In genomic region chr9:95024097-95024671, GRCh38 we compare ENCODE assay signal across 10 cellular contexts.
DNase-seq lines count a peak whose midpoint lies in the region; ATAC-seq, FAIRE-seq and TF ChIP-seq lines count a peak whose summit lies in the region.
"Had no signal": no experiment of that assay in that cellular context is flagged by ENCODE, and none has a peak within 500 bp of the region (broad histone marks: within the 10 kb centered on the region; RNA-seq: fewer than 3 reads in every experiment).

No MANE protein-coding gene starts in this region.

- TF ChIP-seq EP300 in H1 (IDR thresholded peaks at IDR 0.05; ENCODE audit: borderline replicate concordance in 1 of 2, low read depth in 2 of 2, low read length in 2 of 2): no peak

- H2BK15ac ChIP-seq in H1 (ENCODE audit: low read length): no peak overlapping the region

- H4K91ac ChIP-seq in H1 (replicated peaks; ENCODE audit: insufficient read length, low read length): no peak overlapping the region

- no peak overlapping the region for H3K4me3 Mint-ChIP-seq in activated CD4-positive, alpha-beta memory T cell treated with anti-CD3 and anti-CD28 coated beads, Interleukin-2, amount 10 ng/mL, durations not matched to agents 7 days and 5 days

- H4K8ac ChIP-seq in H1 (ENCODE audit: extremely low read depth, insufficient read depth, low read length): no peak overlapping the region

- no peak overlapping the region for H2BK12ac ChIP-seq in H1 (ENCODE audit: low read depth, low read length)

- FAIRE-seq in H1 (lab: Jason Lieb, UNC): no peak

- H4K20me1 ChIP-seq in H1 (replicated peaks in 1 of 2; ENCODE audit: control insufficient read depth in 1 of 2, insufficient read depth in 2 of 2, low read length in 2 of 2): no peaks in the 10 kb centered on the region

- no peaks in the 10 kb centered on the region for H3K27me3 Mint-ChIP-seq in activated CD4-positive, alpha-beta memory T cell treated with anti-CD3 and anti-CD28 coated beads, Interleukin-2, amount 10 ng/mL, durations not matched to agents 7 days and 5 days

- in situ Hi-C loops in ACHN (cut with HindIII; ENCODE audit: low pct_ligation_motif_present, low pct_unique_long_range_greater_than_20kb, low sequenced_read_pairs): no loop called here

- no peaks in the 10 kb centered on the region for H3K79me2 ChIP-seq in H1 (ENCODE audit: control insufficient read depth in 1 of 2, insufficient read depth in 2 of 2, low read length in 2 of 2)

- H2BK5ac ChIP-seq in H1 (ENCODE audit: low read depth, low read length): no peak overlapping the region

- no peak overlapping the region for H3K27ac Mint-ChIP-seq in activated CD4-positive, alpha-beta memory T cell treated with anti-CD3 and anti-CD28 coated beads, Interleukin-2, amount 10 ng/mL, durations not matched to agents 7 days and 5 days

- DNase-seq in M059J (ENCODE audit: low read depth) (peak; percentile 51), H1 (ENCODE audit: low read depth in 1 of 2, low spot score in 2 of 2) (no peak), lung (ENCODE audit: low spot score) (no peak), ACHN (no peak)
- no peak for DNase-seq in activated CD4-positive, alpha-beta memory T cell treated with anti-CD3 and anti-CD28 coated beads, Interleukin-2, amount 10 ng/mL, durations not matched to agents 7 days and 5 days
- no peak for DNase-seq in stimulated activated CD4-positive, alpha-beta T cell treated with anti-CD3 and anti-CD28 coated beads, Interleukin-12 subunit alpha, Interleukin-12 subunit beta, amount 100 ng/mL, for 4 hours
- DNase-seq: KG1, SIG-M5 had no signal

- H2AK5ac ChIP-seq in H1 (ENCODE audit: low read depth, low read length): no peak overlapping the region

- H3K4me1 Mint-ChIP-seq in activated CD4-positive, alpha-beta memory T cell treated with anti-CD3 and anti-CD28 coated beads, Interleukin-2, amount 10 ng/mL, durations not matched to agents 7 days and 5 days: no peaks in the 10 kb centered on the region

- ATAC-seq in lung (ENCODE audit: insufficient read depth, low FRiP score) (no peak), HG03460 (IDR thresholded peaks at IDR 0.05; ENCODE audit: unreplicated experiment) (no peak)

- no peak overlapping the region for H2BK20ac ChIP-seq in H1 (ENCODE audit: low read length)

- H3K56ac ChIP-seq in H1 (replicated peaks; ENCODE audit: insufficient read length, low read depth, low read length): no peak overlapping the region

- H3K36me3 ChIP-seq in H1 (ENCODE audit: control insufficient read depth in 2 of 4, insufficient read depth in 4 of 4, low read length in 3 of 4) (peaks cover 0 to 3% (median 0%) of the 10 kb centered on the region in 4 experiments; a peak in 2 of 8 replicates), lung (ENCODE audit: control insufficient read depth in 2 of 2, insufficient read depth in 2 of 2, low read length in 2 of 2) (peaks cover 13 to 14% of the 10 kb centered on the region in 2 donors)

- H2AFZ ChIP-seq in H1 (ENCODE audit: low read length): no peak overlapping the region

- TF ChIP-seq POLR2A in H1 (IDR thresholded peaks at IDR 0.05; ENCODE audit: control extremely low read depth in 1 of 2, low read depth in 2 of 2, low read length in 2 of 2): no peak

- H3K27me3 ChIP-seq in H1 (replicated peaks in 1 of 4; ENCODE audit: control insufficient read depth in 3 of 4, extremely low read depth in 1 of 4, insufficient read depth in 3 of 4, low read length in 3 of 4): no peaks in the 10 kb centered on the region
- no peaks in the 10 kb centered on the region for H3K27me3 ChIP-seq in lung (ENCODE audit: control insufficient read depth, insufficient read depth)

- H3K4me1 ChIP-seq in H1 (replicated peaks in 1 of 4; ENCODE audit: control insufficient read depth in 3 of 4, insufficient read depth in 4 of 4, low read length in 3 of 4) (no peaks in the 10 kb centered on the region; a peak in 2 of 7 replicates), lung (ENCODE audit: control insufficient read depth in 2 of 2, insufficient read depth in 2 of 2, low read length in 2 of 2) (peaks cover 20 to 49% of the 10 kb centered on the region in 2 donors)

- H3K27ac ChIP-seq in H1 (ENCODE audit: low read depth, low read length) (no peak overlapping the region), lung (ENCODE audit: low read depth in 1 of 2, low read length in 1 of 2) (peak overlapping the region; percentile 77 to 93), temporal lobe (ENCODE audit: low read depth, low read length) (peak overlapping the region; percentile 84)

- no peak overlapping the region for H3K4me2 ChIP-seq in H1 (ENCODE audit: insufficient read depth in 1 of 2, low read depth in 2 of 2, low read length in 2 of 2)

- POLR2A ChIA-PET in H1 (lab: Charles Lee; ENCODE audit: partially characterized antibody): interaction anchor here (0.7 kb wide), 1 partner anchor 47 kb away, joined by 3 read pairs; no protein-coding TSS in a partner anchor
- POLR2A ChIA-PET in activated CD4-positive, alpha-beta memory T cell treated with anti-CD3 and anti-CD28 coated beads, Interleukin-2, amount 10 ng/mL, durations not matched to agents 7 days and 5 days (lab: Charles Lee): no interaction called here

- H3K9me3 ChIP-seq in H1 (ENCODE audit: insufficient read depth in 2 of 2, low read depth in 1 of 2, low read length in 1 of 2) (no peaks in the 10 kb centered on the region), lung (ENCODE audit: control insufficient read depth in 2 of 2, insufficient read depth in 1 of 2, low read length in 1 of 2) (no peaks in the 10 kb centered on the region)

- no peak overlapping the region for H3K9ac ChIP-seq in H1 (replicated peaks in 1 of 4; ENCODE audit: extremely low read depth in 1 of 4, low read depth in 3 of 4, low read length in 3 of 4)

- peak; percentile 7 to 35; a peak in 2 of 4 replicates for TF ChIP-seq RAD21 in H1 (IDR thresholded peaks at IDR 0.05 in 1 of 2, conservative IDR thresholded peaks at IDR 0.05 in 1 of 2; ENCODE audit: low read depth in 2 of 2, low read length in 2 of 2)

- H3K23ac ChIP-seq in H1 (ENCODE audit: insufficient read length): no peak overlapping the region

- 87% methylated on average over 12 of the region's 12 CpGs; no CpG with 5 or more reads in 1 of the 2 experiments for WGBS in H1 (ENCODE audit: extremely low coverage in 1 of 2, insufficient coverage in 1 of 2, insufficient read length in 1 of 2, insufficient replicate concordance in 2 of 2, low coverage in 1 of 2, low lambda C conversion rate in 2 of 2, missing lambda C conversion rate in 1 of 2), 2 experiments
- 54 to 75% methylated on average over 12 of the region's 12 CpGs for WGBS in lung, 2 donors

- H3K4me3 ChIP-seq in H1 (ENCODE audit: extremely low read depth in 1 of 4, insufficient read depth in 2 of 4, low read depth in 3 of 4, low read length in 4 of 4) (no peak overlapping the region), lung (no peak overlapping the region)

- H3K23me2 ChIP-seq in H1 (ENCODE audit: low read depth, low read length): no peaks in the 10 kb centered on the region

- H4K5ac ChIP-seq in H1 (ENCODE audit: insufficient read length, low read depth, low read length): no peak overlapping the region

- no peak overlapping the region for H2BK120ac ChIP-seq in H1 (replicated peaks; ENCODE audit: low read depth, low read length)

- no peak overlapping the region for H3K4ac ChIP-seq in H1 (replicated peaks; ENCODE audit: insufficient read length, low read depth, low read length)

- 0 out of 2 replicates have a peak overlapping the region, but pooled peaks have one; percentile 9 for H3K18ac ChIP-seq in H1 (ENCODE audit: extremely low read depth, low read length)

- H3K14ac ChIP-seq in H1 (ENCODE audit: insufficient read length): no peak overlapping the region

- H3K36me3 Mint-ChIP-seq in activated CD4-positive, alpha-beta memory T cell treated with anti-CD3 and anti-CD28 coated beads, Interleukin-2, amount 10 ng/mL, durations not matched to agents 7 days and 5 days (ENCODE audit: low read depth): peaks cover 6% of the 10 kb centered on the region

- TF ChIP-seq CTCF in H1 (IDR thresholded peaks at IDR 0.05; ENCODE audit: control extremely low read depth in 1 of 3, insufficient read depth in 1 of 3, low read depth in 1 of 3, low read length in 3 of 3) (peak in 2 of 3 experiments; percentile 23; a peak in 2 of 4 replicates), lung (IDR thresholded peaks at IDR 0.05; ENCODE audit: control extremely low read depth, extremely low read depth) (no peak)

- no peaks in the 10 kb centered on the region for H3K9me3 Mint-ChIP-seq in activated CD4-positive, alpha-beta memory T cell treated with anti-CD3 and anti-CD28 coated beads, Interleukin-2, amount 10 ng/mL, durations not matched to agents 7 days and 5 days

- no peaks in the 10 kb centered on the region for H3K79me1 ChIP-seq in H1 (ENCODE audit: low read depth, low read length)

- CTCF ChIA-PET in H1 (lab: Charles Lee; ENCODE audit: partially characterized antibody): interaction anchor here (0.7 to 1.4 kb wide), 10 partner anchors 9 to 305 kb away, joined by 3 to 6 read pairs (median 3); no protein-coding TSS in a partner anchor
- CTCF ChIA-PET in activated CD4-positive, alpha-beta memory T cell treated with anti-CD3 and anti-CD28 coated beads, Interleukin-2, amount 10 ng/mL, durations not matched to agents 7 days and 5 days (lab: Charles Lee): interaction anchor here (1.5 kb wide), 1 partner anchor 242 kb away, joined by 3 read pairs; no protein-coding TSS in a partner anchor

TF ChIP-seq in H1, 55 proteins besides CTCF, POLR2A, EP300 and RAD21 (continues in another document):
- TF ChIP-seq BCL11A (IDR thresholded peaks at IDR 0.05; ENCODE audit: low read depth in 2 of 2, low read length in 2 of 2): no peak
- TF ChIP-seq GTF2F1 (IDR thresholded peaks at IDR 0.05; ENCODE audit: borderline replicate concordance, low read depth, low read length): no peak
- TF ChIP-seq RBBP5 (IDR thresholded peaks at IDR 0.05; ENCODE audit: borderline replicate concordance, low read depth, low read length): no peak
- no peak for TF ChIP-seq NANOG (IDR thresholded peaks at IDR 0.05; ENCODE audit: insufficient read depth, low read depth, low read length, poor library complexity, severe bottlenecking)
- TF ChIP-seq POU5F1 (IDR thresholded peaks at IDR 0.05; ENCODE audit: low read depth, low read length): no peak
- no peak for TF ChIP-seq YY1 (IDR thresholded peaks at IDR 0.05; ENCODE audit: low read depth, low read length)
- no peak for TF ChIP-seq GABPA (IDR thresholded peaks at IDR 0.05; ENCODE audit: borderline replicate concordance, insufficient read depth, low read length)
- no peak for TF ChIP-seq RXRA (IDR thresholded peaks at IDR 0.05; ENCODE audit: insufficient read depth, low read depth, low read length)
- no peak for TF ChIP-seq SIRT6 (IDR thresholded peaks at IDR 0.05; ENCODE audit: low read length)
- TF ChIP-seq EGR1 (IDR thresholded peaks at IDR 0.05; ENCODE audit: borderline replicate concordance, low read depth, low read length): no peak
- no peak for TF ChIP-seq E2F6 (IDR thresholded peaks at IDR 0.05)
- TF ChIP-seq CREB1 (IDR thresholded peaks at IDR 0.05): no peak
